In genomic region chr1:33319186-33319948, GRCh38 we compare ENCODE assay signal across 2 cellular contexts.
TF ChIP-seq lines count a peak whose summit lies in the region.

No MANE protein-coding gene starts in this region.

TF ChIP-seq in SK-N-SH treated with all-trans-retinoic acid at 6 μM for 48 hours, 23 proteins besides CTCF, POLR2A, EP300 and RAD21:
- TF ChIP-seq SNAI2 (CRISPR knock-in tag; IDR thresholded peaks at IDR 0.05): no peak
- TF ChIP-seq ZNF70 (CRISPR knock-in tag; IDR thresholded peaks at IDR 0.05): no peak
- TF ChIP-seq CSDC2 (CRISPR knock-in tag; IDR thresholded peaks at IDR 0.05): no peak
- no peak for TF ChIP-seq ZC3H10 (CRISPR knock-in tag; IDR thresholded peaks at IDR 0.05)
- no peak for TF ChIP-seq ZNF8 (CRISPR knock-in tag; IDR thresholded peaks at IDR 0.05)
- TF ChIP-seq CSRNP3 (CRISPR knock-in tag; IDR thresholded peaks at IDR 0.05): no peak
- TF ChIP-seq RARB (CRISPR knock-in tag; IDR thresholded peaks at IDR 0.05): no peak
- TF ChIP-seq TSHZ2 (CRISPR knock-in tag; IDR thresholded peaks at IDR 0.05): no peak
- TF ChIP-seq ARNTL (CRISPR knock-in tag; IDR thresholded peaks at IDR 0.05; ENCODE audit: borderline replicate concordance, low read depth): no peak
- no peak for TF ChIP-seq CREB5 (CRISPR knock-in tag; IDR thresholded peaks at IDR 0.05; ENCODE audit: low read depth)
- no peak for TF ChIP-seq ESRRG (CRISPR knock-in tag; IDR thresholded peaks at IDR 0.05)
- no peak for TF ChIP-seq TCF4 (CRISPR knock-in tag; IDR thresholded peaks at IDR 0.05; ENCODE audit: borderline replicate concordance)
- TF ChIP-seq PPARA (CRISPR knock-in tag; IDR thresholded peaks at IDR 0.05; ENCODE audit: borderline replicate concordance): no peak
- TF ChIP-seq TOX (CRISPR knock-in tag; IDR thresholded peaks at IDR 0.05; ENCODE audit: borderline replicate concordance): no peak; the same call in 1 of the 2 replicates

TF ChIP-seq in SK-N-SH, 30 proteins besides CTCF, POLR2A, EP300 and RAD21:
- TF ChIP-seq GABPA (IDR thresholded peaks at IDR 0.05; ENCODE audit: low read depth) (no peak), TEAD4 (IDR thresholded peaks at IDR 0.05; ENCODE audit: borderline replicate concordance, insufficient read depth) (no peak), MEF2A (IDR thresholded peaks at IDR 0.05; ENCODE audit: borderline replicate concordance, low read depth) (no peak), REST (IDR thresholded peaks at IDR 0.05; ENCODE audit: low read depth, low read length) (no peak), FOXM1 (IDR thresholded peaks at IDR 0.05; ENCODE audit: low read depth) (no peak)
